In genomic region chr6:158481612-158482473, GRCh38 we compare ENCODE assay signal across 11 cellular contexts.
DNase-seq lines count a peak whose midpoint lies in the region; ATAC-seq and TF ChIP-seq lines count a peak whose summit lies in the region.
"Had no signal": no experiment of that assay in that cellular context is flagged by ENCODE, and none has a peak within 500 bp of the region (broad histone marks: within the 10 kb centered on the region; RNA-seq: fewer than 3 reads in every experiment).

No MANE protein-coding gene starts in this region.

- H4K20me1 ChIP-seq in mammary epithelial cell (ENCODE audit: insufficient read depth, low read length) = no peaks in the 10 kb centered on the region

- no peak overlapping the region for H3K4ac ChIP-seq in mesendoderm (ENCODE audit: low read depth, low read length)

- no peak for ATAC-seq in GM21825 (IDR thresholded peaks at IDR 0.05; ENCODE audit: unreplicated experiment)
- no peak for ATAC-seq in GM21619 (IDR thresholded peaks at IDR 0.05; ENCODE audit: unreplicated experiment)
- ATAC-seq: K562, left colon had no signal

- H2BK120ac ChIP-seq in mesendoderm (ENCODE audit: low read depth, low read length) = no peak overlapping the region

- H3K9ac ChIP-seq in HUES6 (ENCODE audit: low read length) (peak overlapping the region; percentile 39), mammary epithelial cell (ENCODE audit: insufficient read depth, low read length) (no peak overlapping the region), mesendoderm (ENCODE audit: low read length) (no peak overlapping the region)

- peak overlapping the region; percentile 52 for H2AFZ ChIP-seq in mammary epithelial cell (ENCODE audit: low read depth, low read length)

- no peaks in the 10 kb centered on the region for H3K27me3 ChIP-seq in HUES6 (ENCODE audit: control insufficient read depth, insufficient read depth, low read length)
- H3K27me3 ChIP-seq in mammary epithelial cell (ENCODE audit: insufficient read depth, low read length) = no peaks in the 10 kb centered on the region
- H3K27me3 ChIP-seq in mesendoderm (ENCODE audit: insufficient read depth, low read length, poor library complexity) = no peaks in the 10 kb centered on the region
- H3K27me3 ChIP-seq in adrenal gland = no peaks in the 10 kb centered on the region
- H3K27me3 ChIP-seq: right atrium auricular region had no signal

- no peak overlapping the region for H3K23ac ChIP-seq in mesendoderm (ENCODE audit: low read length)

- H3K9me3 ChIP-seq in HUES6 (ENCODE audit: control insufficient read depth, insufficient read depth, low read depth, low read length) = no peaks in the 10 kb centered on the region
- no peaks in the 10 kb centered on the region for H3K9me3 ChIP-seq in mammary epithelial cell (replicated peaks; ENCODE audit: insufficient read depth, low read length)
- H3K9me3 ChIP-seq in adrenal gland (replicated peaks in 1 of 3) = no peaks in the 10 kb centered on the region
- H3K9me3 ChIP-seq: right atrium auricular region had no signal

- no peak overlapping the region for H2AK5ac ChIP-seq in mesendoderm (ENCODE audit: low read length)

- H3K18ac ChIP-seq in mesendoderm (ENCODE audit: low read length) = no peak overlapping the region

- H3K4me3 ChIP-seq in HUES6 (ENCODE audit: low read depth, low read length) = no peak overlapping the region
- no peak overlapping the region for H3K4me3 ChIP-seq in mammary epithelial cell (replicated peaks in 1 of 3; ENCODE audit: insufficient read depth in 1 of 3, low read depth in 2 of 3, low read length in 3 of 3)
- H3K4me3 ChIP-seq in mesendoderm (ENCODE audit: low read length) = no peak overlapping the region
- no peak overlapping the region for H3K4me3 ChIP-seq in adrenal gland
- H3K4me3 ChIP-seq: K562, right atrium auricular region had no signal

- no peak overlapping the region for H2BK15ac ChIP-seq in mesendoderm (replicated peaks; ENCODE audit: low read depth)

- in situ Hi-C loops in mammary epithelial cell (cut with MboI; ENCODE audit: low sequenced_read_pairs in 2 of 2) = no loop called here

- no peaks in the 10 kb centered on the region for H3K79me1 ChIP-seq in mesendoderm (ENCODE audit: low read length)

- H3K79me2 ChIP-seq in mammary epithelial cell (ENCODE audit: insufficient read depth, low read length) = no peaks in the 10 kb centered on the region
- H3K79me2 ChIP-seq in mesendoderm (ENCODE audit: control insufficient read depth, insufficient read depth, low read length) = no peaks in the 10 kb centered on the region

- peak; percentile 79 for DNase-seq in AG20443 (ENCODE audit: low spot score)
- DNase-seq in mammary epithelial cell = peak; percentile 90
- DNase-seq in mesendoderm = peak; percentile 22
- DNase-seq in adrenal gland = no peak
- DNase-seq in T-helper 1 cell = no peak
- DNase-seq: left colon had no signal

- H3K4me2 ChIP-seq in mammary epithelial cell (ENCODE audit: insufficient read depth, low read depth, low read length) = peak overlapping the region; percentile 67
- no peak overlapping the region for H3K4me2 ChIP-seq in mesendoderm (ENCODE audit: low read length)

- H4K5ac ChIP-seq in mesendoderm (ENCODE audit: low read length) = no peak overlapping the region

- 32% methylated on average over 11 of the region's 12 CpGs for WGBS in mammary epithelial cell (ENCODE audit: low coverage, missing lambda C conversion rate)
- WGBS in mesendoderm (ENCODE audit: extremely low coverage, insufficient coverage, low lambda C conversion rate) = no CpG with 5 or more reads among the region's 12 CpGs
- WGBS in adrenal gland, 4 donors = 87 to 95% (median 90%) methylated on average over 12 of the region's 12 CpGs

- no peak overlapping the region for H2BK5ac ChIP-seq in mesendoderm (ENCODE audit: low read length)

- H3K4me1 ChIP-seq in HUES6 (ENCODE audit: control insufficient read depth, insufficient read depth, low read length) (peaks cover 10% of the 10 kb centered on the region; the same call in 1 of the 2 replicates), mammary epithelial cell (ENCODE audit: insufficient read depth, low read length) (peaks cover 20% of the 10 kb centered on the region), mesendoderm (ENCODE audit: control insufficient read depth, low read depth, low read length) (no peaks in the 10 kb centered on the region), adrenal gland (replicated peaks in 1 of 2) (no peaks in the 10 kb centered on the region)
- H3K4me1 ChIP-seq: right atrium auricular region had no signal

- H4K8ac ChIP-seq in mesendoderm (ENCODE audit: low read depth, low read length) = no peak overlapping the region

- no TSS peak for BruUV-seq in mammary epithelial cell (replicated peaks; lab: Mats Ljungman, UMichigan)

- H3K36me3 ChIP-seq in HUES6 (ENCODE audit: control insufficient read depth, insufficient read depth, low read length) = peaks cover 29% of the 10 kb centered on the region
- H3K36me3 ChIP-seq in mammary epithelial cell (ENCODE audit: insufficient read depth, low read length) = no peaks in the 10 kb centered on the region
- H3K36me3 ChIP-seq in mesendoderm (ENCODE audit: control insufficient read depth, insufficient read depth, low read length) = peaks cover 2% of the 10 kb centered on the region
- peaks cover 0 to 13% of the 10 kb centered on the region in 2 donors for H3K36me3 ChIP-seq in adrenal gland (replicated peaks in 1 of 2)

- no peak overlapping the region for H3K56ac ChIP-seq in mesendoderm (ENCODE audit: low read length)

- CTCF ChIA-PET in mammary epithelial cell (lab: Charles Lee; ENCODE audit: low non-redundant PET) = no interaction called here

- TF ChIP-seq CTCF in mammary epithelial cell (conservative IDR thresholded peaks at IDR 0.05 in 1 of 2, IDR thresholded peaks at IDR 0.05 in 1 of 2; ENCODE audit: extremely low read depth in 1 of 2, insufficient read depth in 1 of 2, low read depth in 1 of 2, low read length in 2 of 2) (no peak), adrenal gland (IDR thresholded peaks at IDR 0.05) (no peak)

- dilution Hi-C loops in mammary epithelial cell (cut with HindIII; ENCODE audit: low sequenced_read_pairs) = no loop called here

- intact Hi-C loops in mammary epithelial cell (cut with micrococcal nuclease) = no loop called here
- intact Hi-C loops in adrenal gland (cut with DNase I) = no loop called here

- no peak for TF ChIP-seq POLR2A in adrenal gland (IDR thresholded peaks at IDR 0.05)

- H3K27ac ChIP-seq in HUES6 (ENCODE audit: low read depth, low read length) = no peak overlapping the region
- peak overlapping the region; percentile 19 for H3K27ac ChIP-seq in mammary epithelial cell (ENCODE audit: insufficient read depth, low read depth, low read length)
- no peak overlapping the region for H3K27ac ChIP-seq in mesendoderm (ENCODE audit: low read depth, low read length)
- H3K27ac ChIP-seq in adrenal gland = no peak overlapping the region
- H3K27ac ChIP-seq: right atrium auricular region had no signal

Comparison
In these comparisons a context has a peak if more than half of its experiments do, and no peak if none do; other contexts are left out.
1. DNase-seq: peak in AG20443 (single experiment), mammary epithelial cell (single experiment) and mesendoderm (single experiment); none in adrenal gland (0 of 7) and T-helper 1 cell (0 of 5).